1 cellular context compared by ENCODE assay signal in the genomic region with DNA sequence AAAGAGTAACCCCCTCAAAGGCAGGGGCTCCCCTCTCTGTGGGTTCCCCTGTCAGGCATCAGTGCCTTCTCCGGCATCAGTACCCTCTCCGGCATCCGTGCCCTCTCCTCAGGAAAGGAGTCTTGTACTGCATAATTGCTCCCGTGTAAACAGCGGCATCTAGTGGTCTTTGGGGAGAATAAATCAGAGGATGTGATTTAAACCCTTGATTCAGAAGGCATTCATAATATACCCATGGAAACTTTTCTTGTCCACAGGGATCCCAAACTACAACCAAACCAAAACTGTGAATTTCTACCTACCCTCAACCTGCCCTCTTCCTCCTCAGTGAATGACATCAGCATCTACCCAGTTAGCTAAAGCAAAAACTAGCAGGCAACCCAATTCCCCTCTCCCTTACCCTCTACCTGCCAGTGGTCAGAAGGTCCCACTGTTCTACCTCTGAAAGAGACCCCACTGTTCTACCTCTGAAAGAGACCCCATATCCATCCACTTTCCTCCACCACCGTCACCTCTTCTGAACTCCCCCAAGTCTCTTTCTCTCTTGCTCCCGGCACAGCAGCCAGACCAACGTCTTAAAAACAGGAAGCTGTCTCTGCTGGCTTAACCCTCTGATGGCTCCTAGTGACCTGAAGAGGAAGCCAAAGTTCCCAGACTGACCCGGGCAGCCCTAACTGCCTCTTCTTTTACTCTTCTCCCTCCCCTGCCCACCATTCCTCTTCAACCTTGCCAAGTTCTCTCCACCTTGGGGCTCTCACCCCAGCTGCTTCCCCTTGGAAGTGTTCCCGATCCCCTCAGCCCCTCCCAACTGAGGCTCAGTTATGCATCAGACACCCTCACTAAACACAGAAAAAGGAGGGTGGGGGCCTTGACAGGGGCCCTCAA.
A peak's percentile ranks its signal among the peaks of the same experiment; 100 is the strongest.
TF ChIP-seq lines count a peak whose summit lies in the region.

No MANE protein-coding gene starts in this region.

TF ChIP-seq in K562, 482 proteins besides CTCF, POLR2A, EP300 and RAD21 (continued from another document):
- no peak for TF ChIP-seq SNRNP70 (optimal IDR thresholded peaks at IDR 0.05; ENCODE audit: low read depth, low read length)
- TF ChIP-seq EP400 (IDR thresholded peaks at IDR 0.05) = peak; percentile 19; the same call in 1 of the 2 replicates
- TF ChIP-seq, protein P1, sequence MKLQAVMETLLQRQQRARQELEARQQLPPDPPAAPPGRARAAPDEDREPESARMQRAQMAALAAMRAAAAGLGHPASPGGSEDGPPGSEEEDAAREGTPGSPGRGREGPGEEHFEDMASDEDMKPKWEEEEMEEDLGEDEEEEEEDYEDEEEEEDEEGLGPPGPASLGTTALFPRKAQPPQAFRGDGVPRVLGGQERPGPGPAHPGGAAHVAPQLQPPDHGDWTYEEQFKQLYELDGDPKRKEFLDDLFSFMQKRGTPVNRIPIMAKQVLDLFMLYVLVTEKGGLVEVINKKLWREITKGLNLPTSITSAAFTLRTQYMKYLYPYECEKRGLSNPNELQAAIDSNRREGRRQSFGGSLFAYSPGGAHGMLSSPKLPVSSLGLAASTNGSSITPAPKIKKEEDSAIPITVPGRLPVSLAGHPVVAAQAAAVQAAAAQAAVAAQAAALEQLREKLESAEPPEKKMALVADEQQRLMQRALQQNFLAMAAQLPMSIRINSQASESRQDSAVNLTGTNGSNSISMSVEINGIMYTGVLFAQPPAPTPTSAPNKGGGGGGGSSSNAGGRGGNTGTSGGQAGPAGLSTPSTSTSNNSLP (IDR thresholded peaks at IDR 0.05; ENCODE audit: borderline replicate concordance, low read depth, low read length) = peak; percentile 76; the same call in 1 of the 2 replicates
- peak; percentile 83 for TF ChIP-seq ZFP36 (IDR thresholded peaks at IDR 0.05; ENCODE audit: low read depth, low read length, partially characterized antibody)
- peak; percentile 53; the same call in 1 of the 2 replicates for TF ChIP-seq KLF16 (IDR thresholded peaks at IDR 0.05)
- no peak for TF ChIP-seq NR2C2 (CRISPR knock-in tag; IDR thresholded peaks at IDR 0.05)
- 0 out of 2 replicates have a peak, but pooled peaks have one; percentile 32 for TF ChIP-seq NR2C2 (tag; IDR thresholded peaks at IDR 0.05)
- TF ChIP-seq, protein P2, sequence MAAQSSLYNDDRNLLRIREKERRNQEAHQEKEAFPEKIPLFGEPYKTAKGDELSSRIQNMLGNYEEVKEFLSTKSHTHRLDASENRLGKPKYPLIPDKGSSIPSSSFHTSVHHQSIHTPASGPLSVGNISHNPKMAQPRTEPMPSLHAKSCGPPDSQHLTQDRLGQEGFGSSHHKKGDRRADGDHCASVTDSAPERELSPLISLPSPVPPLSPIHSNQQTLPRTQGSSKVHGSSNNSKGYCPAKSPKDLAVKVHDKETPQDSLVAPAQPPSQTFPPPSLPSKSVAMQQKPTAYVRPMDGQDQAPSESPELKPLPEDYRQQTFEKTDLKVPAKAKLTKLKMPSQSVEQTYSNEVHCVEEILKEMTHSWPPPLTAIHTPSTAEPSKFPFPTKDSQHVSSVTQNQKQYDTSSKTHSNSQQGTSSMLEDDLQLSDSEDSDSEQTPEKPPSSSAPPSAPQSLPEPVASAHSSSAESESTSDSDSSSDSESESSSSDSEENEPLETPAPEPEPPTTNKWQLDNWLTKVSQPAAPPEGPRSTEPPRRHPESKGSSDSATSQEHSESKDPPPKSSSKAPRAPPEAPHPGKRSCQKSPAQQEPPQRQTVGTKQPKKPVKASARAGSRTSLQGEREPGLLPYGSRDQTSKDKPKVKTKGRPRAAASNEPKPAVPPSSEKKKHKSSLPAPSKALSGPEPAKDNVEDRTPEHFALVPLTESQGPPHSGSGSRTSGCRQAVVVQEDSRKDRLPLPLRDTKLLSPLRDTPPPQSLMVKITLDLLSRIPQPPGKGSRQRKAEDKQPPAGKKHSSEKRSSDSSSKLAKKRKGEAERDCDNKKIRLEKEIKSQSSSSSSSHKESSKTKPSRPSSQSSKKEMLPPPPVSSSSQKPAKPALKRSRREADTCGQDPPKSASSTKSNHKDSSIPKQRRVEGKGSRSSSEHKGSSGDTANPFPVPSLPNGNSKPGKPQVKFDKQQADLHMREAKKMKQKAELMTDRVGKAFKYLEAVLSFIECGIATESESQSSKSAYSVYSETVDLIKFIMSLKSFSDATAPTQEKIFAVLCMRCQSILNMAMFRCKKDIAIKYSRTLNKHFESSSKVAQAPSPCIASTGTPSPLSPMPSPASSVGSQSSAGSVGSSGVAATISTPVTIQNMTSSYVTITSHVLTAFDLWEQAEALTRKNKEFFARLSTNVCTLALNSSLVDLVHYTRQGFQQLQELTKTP (IDR thresholded peaks at IDR 0.05; ENCODE audit: low read depth in 1 of 2, partially characterized antibody in 2 of 2) = peak in 1 of 2 experiments; percentile 22
- 0 out of 2 replicates have a peak, but pooled peaks have one; percentile 21 for TF ChIP-seq HDGF (IDR thresholded peaks at IDR 0.05)
- TF ChIP-seq NFIC (IDR thresholded peaks at IDR 0.05) = 0 out of 2 replicates have a peak, but pooled peaks have one; percentile 8
- TF ChIP-seq, protein P3, sequence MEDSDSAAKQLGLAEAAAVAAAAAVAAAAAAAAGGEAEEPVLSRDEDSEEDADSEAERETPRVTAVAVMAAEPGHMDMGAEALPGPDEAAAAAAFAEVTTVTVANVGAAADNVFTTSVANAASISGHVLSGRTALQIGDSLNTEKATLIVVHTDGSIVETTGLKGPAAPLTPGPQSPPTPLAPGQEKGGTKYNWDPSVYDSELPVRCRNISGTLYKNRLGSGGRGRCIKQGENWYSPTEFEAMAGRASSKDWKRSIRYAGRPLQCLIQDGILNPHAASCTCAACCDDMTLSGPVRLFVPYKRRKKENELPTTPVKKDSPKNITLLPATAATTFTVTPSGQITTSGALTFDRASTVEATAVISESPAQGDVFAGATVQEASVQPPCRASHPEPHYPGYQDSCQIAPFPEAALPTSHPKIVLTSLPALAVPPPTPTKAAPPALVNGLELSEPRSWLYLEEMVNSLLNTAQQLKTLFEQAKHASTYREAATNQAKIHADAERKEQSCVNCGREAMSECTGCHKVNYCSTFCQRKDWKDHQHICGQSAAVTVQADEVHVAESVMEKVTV (CRISPR knock-in tag; IDR thresholded peaks at IDR 0.05) = peak; percentile 47; the same call in 1 of the 2 replicates
- TF ChIP-seq, protein P4, sequence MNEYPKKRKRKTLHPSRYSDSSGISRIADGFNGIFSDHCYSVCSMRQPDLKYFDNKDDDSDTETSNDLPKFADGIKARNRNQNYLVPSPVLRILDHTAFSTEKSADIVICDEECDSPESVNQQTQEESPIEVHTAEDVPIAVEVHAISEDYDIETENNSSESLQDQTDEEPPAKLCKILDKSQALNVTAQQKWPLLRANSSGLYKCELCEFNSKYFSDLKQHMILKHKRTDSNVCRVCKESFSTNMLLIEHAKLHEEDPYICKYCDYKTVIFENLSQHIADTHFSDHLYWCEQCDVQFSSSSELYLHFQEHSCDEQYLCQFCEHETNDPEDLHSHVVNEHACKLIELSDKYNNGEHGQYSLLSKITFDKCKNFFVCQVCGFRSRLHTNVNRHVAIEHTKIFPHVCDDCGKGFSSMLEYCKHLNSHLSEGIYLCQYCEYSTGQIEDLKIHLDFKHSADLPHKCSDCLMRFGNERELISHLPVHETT (CRISPR knock-in tag; conservative IDR thresholded peaks at IDR 0.05 in 1 of 2, IDR thresholded peaks at IDR 0.05 in 1 of 2) = no peak
- TF ChIP-seq POLR3A (IDR thresholded peaks at IDR 0.05; ENCODE audit: borderline replicate concordance, extremely low read depth, insufficient read depth, insufficient read length) = no peak
- 0 out of 2 replicates have a peak, but pooled peaks have one; percentile 14 for TF ChIP-seq SMARCE1 (IDR thresholded peaks at IDR 0.05)
- TF ChIP-seq SPI1 (IDR thresholded peaks at IDR 0.05; ENCODE audit: borderline replicate concordance, low read depth, low read length) = peak; percentile 74
- TF ChIP-seq SMC3 (conservative IDR thresholded peaks at IDR 0.05; ENCODE audit: insufficient read depth, low read depth, low read length) = peak; percentile 62; the same call in 1 of the 2 replicates
- peak; percentile 60; the same call in 1 of the 2 replicates for TF ChIP-seq PHF21A (IDR thresholded peaks at IDR 0.05; ENCODE audit: borderline replicate concordance, low read depth)
- no peak for TF ChIP-seq MEF2A (IDR thresholded peaks at IDR 0.05; ENCODE audit: control insufficient read depth, low read depth, low read length)
- TF ChIP-seq TCFL5 (CRISPR knock-in tag; conservative IDR thresholded peaks at IDR 0.05) = 0 out of 2 replicates have a peak, but pooled peaks have one; percentile 37
- peak; percentile 24 for TF ChIP-seq NCOA4 (IDR thresholded peaks at IDR 0.05; ENCODE audit: partially characterized antibody)
- TF ChIP-seq, protein P5, sequence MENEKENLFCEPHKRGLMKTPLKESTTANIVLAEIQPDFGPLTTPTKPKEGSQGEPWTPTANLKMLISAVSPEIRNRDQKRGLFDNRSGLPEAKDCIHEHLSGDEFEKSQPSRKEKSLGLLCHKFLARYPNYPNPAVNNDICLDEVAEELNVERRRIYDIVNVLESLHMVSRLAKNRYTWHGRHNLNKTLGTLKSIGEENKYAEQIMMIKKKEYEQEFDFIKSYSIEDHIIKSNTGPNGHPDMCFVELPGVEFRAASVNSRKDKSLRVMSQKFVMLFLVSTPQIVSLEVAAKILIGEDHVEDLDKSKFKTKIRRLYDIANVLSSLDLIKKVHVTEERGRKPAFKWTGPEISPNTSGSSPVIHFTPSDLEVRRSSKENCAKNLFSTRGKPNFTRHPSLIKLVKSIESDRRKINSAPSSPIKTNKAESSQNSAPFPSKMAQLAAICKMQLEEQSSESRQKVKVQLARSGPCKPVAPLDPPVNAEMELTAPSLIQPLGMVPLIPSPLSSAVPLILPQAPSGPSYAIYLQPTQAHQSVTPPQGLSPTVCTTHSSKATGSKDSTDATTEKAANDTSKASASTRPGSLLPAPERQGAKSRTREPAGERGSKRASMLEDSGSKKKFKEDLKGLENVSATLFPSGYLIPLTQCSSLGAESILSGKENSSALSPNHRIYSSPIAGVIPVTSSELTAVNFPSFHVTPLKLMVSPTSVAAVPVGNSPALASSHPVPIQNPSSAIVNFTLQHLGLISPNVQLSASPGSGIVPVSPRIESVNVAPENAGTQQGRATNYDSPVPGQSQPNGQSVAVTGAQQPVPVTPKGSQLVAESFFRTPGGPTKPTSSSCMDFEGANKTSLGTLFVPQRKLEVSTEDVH (IDR thresholded peaks at IDR 0.05; ENCODE audit: low read depth, partially characterized antibody) = peak; percentile 16
- no peak for TF ChIP-seq XRCC4 (IDR thresholded peaks at IDR 0.05; ENCODE audit: extremely low read depth, insufficient read depth, insufficient read length)
- peak in 1 of 2 experiments; percentile 65; a peak in 2 of 4 replicates for TF ChIP-seq RCOR1 (IDR thresholded peaks at IDR 0.05; ENCODE audit: borderline replicate concordance in 1 of 2, low read depth in 2 of 2, low read length in 2 of 2)
- TF ChIP-seq, protein P6, sequence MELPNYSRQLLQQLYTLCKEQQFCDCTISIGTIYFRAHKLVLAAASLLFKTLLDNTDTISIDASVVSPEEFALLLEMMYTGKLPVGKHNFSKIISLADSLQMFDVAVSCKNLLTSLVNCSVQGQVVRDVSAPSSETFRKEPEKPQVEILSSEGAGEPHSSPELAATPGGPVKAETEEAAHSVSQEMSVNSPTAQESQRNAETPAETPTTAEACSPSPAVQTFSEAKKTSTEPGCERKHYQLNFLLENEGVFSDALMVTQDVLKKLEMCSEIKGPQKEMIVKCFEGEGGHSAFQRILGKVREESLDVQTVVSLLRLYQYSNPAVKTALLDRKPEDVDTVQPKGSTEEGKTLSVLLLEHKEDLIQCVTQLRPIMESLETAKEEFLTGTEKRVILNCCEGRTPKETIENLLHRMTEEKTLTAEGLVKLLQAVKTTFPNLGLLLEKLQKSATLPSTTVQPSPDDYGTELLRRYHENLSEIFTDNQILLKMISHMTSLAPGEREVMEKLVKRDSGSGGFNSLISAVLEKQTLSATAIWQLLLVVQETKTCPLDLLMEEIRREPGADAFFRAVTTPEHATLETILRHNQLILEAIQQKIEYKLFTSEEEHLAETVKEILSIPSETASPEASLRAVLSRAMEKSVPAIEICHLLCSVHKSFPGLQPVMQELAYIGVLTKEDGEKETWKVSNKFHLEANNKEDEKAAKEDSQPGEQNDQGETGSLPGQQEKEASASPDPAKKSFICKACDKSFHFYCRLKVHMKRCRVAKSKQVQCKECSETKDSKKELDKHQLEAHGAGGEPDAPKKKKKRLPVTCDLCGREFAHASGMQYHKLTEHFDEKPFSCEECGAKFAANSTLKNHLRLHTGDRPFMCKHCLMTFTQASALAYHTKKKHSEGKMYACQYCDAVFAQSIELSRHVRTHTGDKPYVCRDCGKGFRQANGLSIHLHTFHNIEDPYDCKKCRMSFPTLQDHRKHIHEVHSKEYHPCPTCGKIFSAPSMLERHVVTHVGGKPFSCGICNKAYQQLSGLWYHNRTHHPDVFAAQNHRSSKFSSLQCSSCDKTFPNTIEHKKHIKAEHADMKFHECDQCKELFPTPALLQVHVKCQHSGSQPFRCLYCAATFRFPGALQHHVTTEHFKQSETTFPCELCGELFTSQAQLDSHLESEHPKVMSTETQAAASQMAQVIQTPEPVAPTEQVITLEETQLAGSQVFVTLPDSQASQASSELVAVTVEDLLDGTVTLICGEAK (IDR thresholded peaks at IDR 0.05) = peak; percentile 20; the same call in 1 of the 2 replicates
- TF ChIP-seq, protein P6 (CRISPR knock-in tag; IDR thresholded peaks at IDR 0.05) = no peak
- 0 out of 2 replicates have a peak, but pooled peaks have one; percentile 47 for TF ChIP-seq GABPB1 (CRISPR knock-in tag; IDR thresholded peaks at IDR 0.05)
